18 cellular contexts compared by ENCODE assay signal in the genomic region with DNA sequence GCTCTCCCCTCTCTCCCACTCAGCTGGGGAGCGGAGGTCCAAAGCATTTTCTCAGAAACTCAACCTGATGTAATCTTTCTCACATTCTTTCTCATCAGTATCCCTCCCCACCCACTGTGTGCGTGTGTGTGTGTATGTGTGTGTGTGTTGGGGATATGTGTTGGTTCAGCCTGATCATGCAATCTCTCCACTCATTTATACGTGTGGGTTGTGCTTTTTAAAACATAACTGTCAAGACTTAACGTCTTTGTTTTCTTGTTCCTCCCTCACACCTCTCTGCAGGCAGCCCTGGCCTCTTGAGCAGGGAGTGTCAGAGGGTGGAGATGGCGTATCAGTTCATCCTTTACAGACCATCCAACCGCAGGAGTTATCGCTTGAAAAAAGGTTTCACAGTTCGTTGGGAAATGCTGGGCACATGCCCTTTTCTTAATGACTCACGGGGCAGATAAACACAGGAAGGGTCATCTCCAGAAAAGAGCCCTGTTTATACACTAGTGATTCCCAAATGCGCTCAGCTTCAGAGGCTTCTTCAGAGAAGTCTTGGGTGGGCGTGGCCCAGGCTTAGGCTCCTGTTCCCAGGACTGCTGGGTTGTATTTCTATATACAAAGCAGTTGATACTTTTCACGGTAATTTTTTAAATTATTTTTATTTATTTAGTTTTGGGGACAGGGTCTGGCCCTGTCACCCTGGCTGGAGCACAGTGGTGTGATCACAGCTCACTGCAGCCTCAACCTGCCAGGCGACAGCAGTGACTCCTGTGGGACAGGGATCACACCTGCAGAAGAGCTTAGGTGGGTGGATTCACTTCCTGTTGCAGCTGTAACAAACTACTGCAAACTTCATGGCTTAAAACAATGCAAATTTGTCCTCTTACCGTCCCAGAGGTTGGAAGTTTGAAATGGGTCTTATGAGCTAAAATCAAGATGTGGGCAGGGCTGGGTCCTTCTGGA.
A peak's percentile ranks its signal among the peaks of the same experiment; 100 is the strongest.
DNase-seq lines count a peak whose midpoint lies in the region; ATAC-seq lines count a peak whose summit lies in the region.
"Had no signal": no experiment of that assay in that cellular context is flagged by ENCODE, and none has a peak within 500 bp of the region (broad histone marks: within the 10 kb centered on the region; RNA-seq: fewer than 3 reads in every experiment).

No MANE protein-coding gene starts in this region.

- peak; percentile 39 for DNase-seq in activated CD8-positive, alpha-beta memory T cell treated with anti-CD3 and anti-CD28 coated beads, Interleukin-2, amount 50 U/mL, for 48 hours
- DNase-seq in activated CD8-positive, alpha-beta memory T cell treated with anti-CD3 and anti-CD28 coated beads, Interleukin-2, amount 50 U/mL, for 4 hours, result no peak
- DNase-seq in SK-MEL-5 (ENCODE audit: low read depth, low spot score) (peak; percentile 57), islet precursor cell (peak; percentile 50), iPS-NIHi11 (ENCODE audit: low spot score) (no peak)
- DNase-seq: activated CD4-positive, CD25-positive, alpha-beta regulatory T cell; activated naive CD4-positive, alpha-beta T cell treated with Interleukin-2 at 50 U/mL for 16 hours; EL; mucosa of descending colon; NCI-H1048; NCI-H2107; sigmoid colon; stimulated activated CD4-positive, alpha-beta T cell treated with anti-CD3 and anti-CD28 coated beads, Interleukin-2, amount 100 ng/mL, for 24 hours; SW 1271 had no signal

- in situ Hi-C loops in SK-MEL-5 (cut with HindIII; ENCODE audit: low pct_unique_long_range_greater_than_20kb, low sequenced_read_pairs), result no loop called here

- ATAC-seq in HG02623 (IDR thresholded peaks at IDR 0.05; ENCODE audit: unreplicated experiment) (no peak), GM21515 (IDR thresholded peaks at IDR 0.05; ENCODE audit: unreplicated experiment) (no peak), GM21723 (IDR thresholded peaks at IDR 0.05; ENCODE audit: unreplicated experiment) (no peak)
- ATAC-seq: CD8-positive, alpha-beta T cell; mucosa of descending colon had no signal

Comparison
In these comparisons a context has a peak if more than half of its experiments do, and no peak if none do; other contexts are left out.
1. DNase-seq: peak in activated CD8-positive, alpha-beta memory T cell treated with anti-CD3 and anti-CD28 coated beads, Interleukin-2, amount 50 U/mL, for 48 hours (single experiment), SK-MEL-5 (single experiment) and islet precursor cell (single experiment); none in activated CD8-positive, alpha-beta memory T cell treated with anti-CD3 and anti-CD28 coated beads, Interleukin-2, amount 50 U/mL, for 4 hours (single experiment) and iPS-NIHi11 (single experiment).